21 cellular contexts compared by ENCODE assay signal in genomic region chrX:115054876-115055275, GRCh38. TPM values are rescaled to one million over a fixed set of nuclear protein-coding genes. Genes with fewer than 3 reads are reported as not detected.
"Had no signal": no experiment of that assay in that cellular context is flagged by ENCODE, and none has a peak within 500 bp of the region (broad histone marks: within the 10 kb centered on the region; RNA-seq: fewer than 3 reads in every experiment).

No MANE protein-coding gene starts in this region.

- H3K9me3 ChIP-seq: MG63, SJSA1 had no signal

- H3K4me3 ChIP-seq: MG63, SJSA1, SK-N-MC had no signal

- H3K27ac ChIP-seq: HL-60, SJSA1, SK-N-MC had no signal

- H3K27me3 ChIP-seq: MG63, SJSA1 had no signal

- DNase-seq: KBM-7, MG63, NCI-H1092 treated with DMSO at 0.1 percent for 48 hours, NCI-H1436, NCI-H187, NCI-H2029, NCI-H2081 treated with DMSO at 0.1 percent for 48 hours, NCI-H2171, NCI-H226, NCI-H446, NCI-H510A, NCI-H524 treated with DMSO at 0.1 percent for 48 hours, NCI-H69, NCI-H774, Right ventricle myocardium superior, RPMI8226, SIG-M5 had no signal

- H3K36me3 ChIP-seq: MG63, SJSA1 had no signal

- H3K4me1 ChIP-seq: SJSA1 had no signal

RNA-seq across cellular contexts. Expression of gene IL13RA2, which starts 37.5 kb away (rescaled TPM):
- total RNA-seq: LHCN-M2, Right ventricle myocardium superior, SJSA1 had no signal
